24 cellular contexts compared by ENCODE assay signal in genomic region chrX:103535206-103535605, GRCh38. TPM values are rescaled to one million over a fixed set of nuclear protein-coding genes. Genes with fewer than 3 reads are reported as not detected.
DNase-seq lines count a peak whose midpoint lies in the region; ATAC-seq and TF ChIP-seq lines count a peak whose summit lies in the region.
"Had no signal": no experiment of that assay in that cellular context is flagged by ENCODE, and none has a peak within 500 bp of the region (broad histone marks: within the 10 kb centered on the region; RNA-seq: fewer than 3 reads in every experiment).

No MANE protein-coding gene starts in this region.

- peaks cover 4% of the 10 kb centered on the region for H3K4me1 Mint-ChIP-seq in type B pancreatic cell (ENCODE audit: unreplicated experiment)

- no peaks in the 10 kb centered on the region for H3K9me3 Mint-ChIP-seq in type B pancreatic cell
- H3K9me3 Mint-ChIP-seq: CD4-positive, alpha-beta memory T cell had no signal

- no peak for TF ChIP-seq POLR2A in suprapubic skin (IDR thresholded peaks at IDR 0.05)
- TF ChIP-seq POLR2A in vagina (IDR thresholded peaks at IDR 0.05): no peak
- TF ChIP-seq POLR2A in lower leg skin (IDR thresholded peaks at IDR 0.05): no peak
- no peak for TF ChIP-seq POLR2A in gastrocnemius medialis (IDR thresholded peaks at IDR 0.05)

- no peaks in the 10 kb centered on the region for H3K9me3 ChIP-seq in ascending aorta
- no peaks in the 10 kb centered on the region for H3K9me3 ChIP-seq in lower lobe of right lung
- no peaks in the 10 kb centered on the region for H3K9me3 ChIP-seq in suprapubic skin
- no peaks in the 10 kb centered on the region for H3K9me3 ChIP-seq in vagina
- no peaks in the 10 kb centered on the region for H3K9me3 ChIP-seq in gastrocnemius medialis

- no peak for TF ChIP-seq EP300 in suprapubic skin (IDR thresholded peaks at IDR 0.05)

- intact Hi-C loops in ascending aorta (cut with DNase I) (loop anchor here (5.0 kb wide), 2 partner anchors 52 to 72 kb away; partner anchors contain the start of genes TCEAL3 and TCEAL4), lower lobe of right lung (cut with DNase I) (loop anchor here (10.0 kb wide), 1 partner anchor 290 kb away; no protein-coding TSS in a partner anchor), vagina (cut with DNase I) (loop anchor here (5.0 kb wide), 2 partner anchors 92 to 152 kb away; partner anchors contain the start of genes MORF4L2 and TCEAL1), lower leg skin (cut with DNase I; ENCODE audit: low total_unique reads) (no loop called here), gastrocnemius medialis (cut with DNase I; ENCODE audit: low total_unique reads) (no loop called here)

- no peaks in the 10 kb centered on the region for H3K36me3 ChIP-seq in ascending aorta
- H3K36me3 ChIP-seq in lower lobe of right lung: no peaks in the 10 kb centered on the region
- no peaks in the 10 kb centered on the region for H3K36me3 ChIP-seq in suprapubic skin
- no peaks in the 10 kb centered on the region for H3K36me3 ChIP-seq in vagina
- no peaks in the 10 kb centered on the region for H3K36me3 ChIP-seq in gastrocnemius medialis

- WGBS in suprapubic skin: 40% methylated on average over 1 of the region's 1 CpG
- WGBS in lower leg skin, 2 donors: 44 to 63% methylated on average over 1 of the region's 1 CpG

- H3K27ac Mint-ChIP-seq in type B pancreatic cell: no peak overlapping the region
- H3K27ac Mint-ChIP-seq: CD4-positive, alpha-beta memory T cell; H9 had no signal

- no peak for DNase-seq in ascending aorta (ENCODE audit: low spot score in 2 of 2)
- DNase-seq in lower lobe of right lung: no peak
- DNase-seq in suprapubic skin (ENCODE audit: low spot score in 2 of 2): no peak
- no peak for DNase-seq in vagina (ENCODE audit: extremely low spot score in 2 of 2)
- no peak for DNase-seq in lower leg skin (ENCODE audit: low spot score in 2 of 2)
- DNase-seq in gastrocnemius medialis: no peak
- no peak for DNase-seq in type B pancreatic cell (ENCODE audit: extremely low spot score, unreplicated experiment)
- DNase-seq: C1 segment of cervical spinal cord; CD4-positive, alpha-beta memory T cell; COR-L47; DMS53; H9; KBM-7; MV-4-11; NCI-H1105; NCI-H2029; NCI-H2227 treated with DMSO at 0.1 percent for 48 hours; NCI-H69; SHP77 treated with DMSO at 0.1 percent for 48 hours had no signal

- ATAC-seq in lower lobe of right lung: no peak
- no peak for ATAC-seq in GM18511 (IDR thresholded peaks at IDR 0.05; ENCODE audit: unreplicated experiment)
- ATAC-seq in gastrocnemius medialis: no peak

- H3K4me3 ChIP-seq in ascending aorta (no peak overlapping the region), lower lobe of right lung (no peak overlapping the region), suprapubic skin (no peak overlapping the region), vagina (no peak overlapping the region), lower leg skin (ENCODE audit: low read depth, poor library complexity, severe bottlenecking) (no peak overlapping the region), gastrocnemius medialis (no peak overlapping the region)

- TF ChIP-seq CTCF in ascending aorta (IDR thresholded peaks at IDR 0.05): no peak
- no peak for TF ChIP-seq CTCF in lower lobe of right lung (IDR thresholded peaks at IDR 0.05)
- TF ChIP-seq CTCF in suprapubic skin (IDR thresholded peaks at IDR 0.05): no peak
- TF ChIP-seq CTCF in vagina (IDR thresholded peaks at IDR 0.05): no peak
- TF ChIP-seq CTCF in lower leg skin (IDR thresholded peaks at IDR 0.05): no peak
- no peak for TF ChIP-seq CTCF in gastrocnemius medialis (IDR thresholded peaks at IDR 0.05 in 4 of 5, conservative IDR thresholded peaks at IDR 0.05 in 1 of 5)
- TF ChIP-seq CTCF in type B pancreatic cell (conservative IDR thresholded peaks at IDR 0.05): no peak

- no peak overlapping the region for H3K4me3 Mint-ChIP-seq in type B pancreatic cell
- H3K4me3 Mint-ChIP-seq: CD4-positive, alpha-beta memory T cell; H9 had no signal

- no peaks in the 10 kb centered on the region for H3K27me3 Mint-ChIP-seq in type B pancreatic cell

- H3K4me1 ChIP-seq in ascending aorta: peaks cover 0 to 11% of the 10 kb centered on the region in 2 donors
- no peaks in the 10 kb centered on the region for H3K4me1 ChIP-seq in lower lobe of right lung
- H3K4me1 ChIP-seq in suprapubic skin: peaks cover 5% of the 10 kb centered on the region
- peaks cover 14% of the 10 kb centered on the region for H3K4me1 ChIP-seq in vagina
- H3K4me1 ChIP-seq in gastrocnemius medialis: no peaks in the 10 kb centered on the region

- in situ Hi-C loops in gastrocnemius medialis (cut with MboI; ENCODE audit: low sequenced_read_pairs in 4 of 4): loop anchor here (10.0 to 25.0 kb wide), 2 partner anchors 277 to 280 kb away; no protein-coding TSS in a partner anchor

- H3K27ac ChIP-seq in ascending aorta (peak overlapping the region; percentile 78 to 80), lower lobe of right lung (peak overlapping the region; percentile 24), suprapubic skin (peak overlapping the region; percentile 70), vagina (peak overlapping the region; percentile 80), gastrocnemius medialis (no peak overlapping the region)
- H3K27ac ChIP-seq: RWPE1 had no signal

- H3K36me3 Mint-ChIP-seq in type B pancreatic cell: no peaks in the 10 kb centered on the region
- H3K36me3 Mint-ChIP-seq: CD4-positive, alpha-beta memory T cell had no signal

- H3K27me3 ChIP-seq in ascending aorta (no peaks in the 10 kb centered on the region), lower lobe of right lung (ENCODE audit: low read depth) (no peaks in the 10 kb centered on the region), suprapubic skin (no peaks in the 10 kb centered on the region), vagina (no peaks in the 10 kb centered on the region), gastrocnemius medialis (no peaks in the 10 kb centered on the region)

RNA-seq across cellular contexts. Expression of gene RAB40A, which starts 15.9 kb away (rescaled TPM):
- 1.5 TPM for total RNA-seq in ascending aorta
- 0.53 TPM for total RNA-seq in lower lobe of right lung
- 1 to 10 TPM in 2 of 4 donors, under 1 TPM in 1, not detected in 1; 0.31 to 2.4 (median 2.3) TPM for total RNA-seq in suprapubic skin
- total RNA-seq in vagina: 0.98 TPM
- under 1 TPM; 0.13 to 0.84 (median 0.38) TPM for total RNA-seq in lower leg skin
- total RNA-seq in gastrocnemius medialis: not detected
- 0.36 and 0.51 TPM in 2 replicates for total RNA-seq in type B pancreatic cell (ENCODE audit: low replicate concordance)
- total RNA-seq: A673, G401, H9, MCF 10A had no signal

RNA-seq across cellular contexts. Expression of gene TCEAL4, which starts 50.1 kb away (rescaled TPM):
- 91.7 TPM for total RNA-seq in ascending aorta
- 58.7 TPM for total RNA-seq in lower lobe of right lung
- 10 to 100 TPM; 56.3 to 71.1 (median 67.4) TPM for total RNA-seq in suprapubic skin
- total RNA-seq in vagina: 140 TPM
- total RNA-seq in lower leg skin: 10 to 100 TPM; 63.7 to 98.8 (median 80.4) TPM
- 10 to 100 TPM; 21.1 to 30.5 (median 28.2) TPM for total RNA-seq in gastrocnemius medialis
- total RNA-seq in type B pancreatic cell (ENCODE audit: low replicate concordance): 50.5 and 68.1 TPM in 2 replicates

Comparison
In these comparisons a context has a peak if more than half of its experiments do, and no peak if none do; other contexts are left out.
1. H3K27ac ChIP-seq: peak in ascending aorta (2 of 2), lower lobe of right lung (single experiment), suprapubic skin (single experiment) and vagina (single experiment); none in gastrocnemius medialis (0 of 4).
2. intact Hi-C loops: an anchor here in ascending aorta (5.0 kb wide), lower lobe of right lung (10.0 kb wide) and vagina (5.0 kb wide); none called in lower leg skin and gastrocnemius medialis.